In genomic region chr1:166489670-166490436, GRCh38 we compare ENCODE assay signal across 2 cellular contexts.
TF ChIP-seq lines count a peak whose summit lies in the region.

No MANE protein-coding gene starts in this region.

TF ChIP-seq in IMR-90, 13 proteins besides CTCF, POLR2A, EP300 and RAD21:
- no peak for TF ChIP-seq BHLHE40 (IDR thresholded peaks at IDR 0.05; ENCODE audit: low read depth, low read length)

TF ChIP-seq in GM12878, 131 proteins besides CTCF, POLR2A, EP300 and RAD21 (continues in another document):
- TF ChIP-seq ZNF217 (IDR thresholded peaks at IDR 0.05) (no peak), HDAC2 (IDR thresholded peaks at IDR 0.05) (no peak), TBL1XR1 (IDR thresholded peaks at IDR 0.05; ENCODE audit: low read depth, low read length) (no peak), POU2F2 (IDR thresholded peaks at IDR 0.05; ENCODE audit: borderline replicate concordance, low read depth, low read length) (no peak), NFYA (IDR thresholded peaks at IDR 0.05; ENCODE audit: borderline replicate concordance, low read depth, low read length) (no peak), BMI1 (IDR thresholded peaks at IDR 0.05; ENCODE audit: borderline replicate concordance) (no peak), CHD4 (IDR thresholded peaks at IDR 0.05) (no peak), USF1 (IDR thresholded peaks at IDR 0.05; ENCODE audit: borderline replicate concordance, extremely low read length, insufficient read depth, low read depth, low read length) (no peak), EED (IDR thresholded peaks at IDR 0.05; ENCODE audit: low read depth) (no peak), CHD1 (IDR thresholded peaks at IDR 0.05; ENCODE audit: low read depth, low read length) (no peak), ATF2 (IDR thresholded peaks at IDR 0.05; ENCODE audit: low read length) (0 out of 2 replicates have a peak, but pooled peaks have one; percentile 47), ZSCAN29 (IDR thresholded peaks at IDR 0.05) (no peak), RUNX3 (IDR thresholded peaks at IDR 0.05; ENCODE audit: low read length) (no peak), ZNF24 (IDR thresholded peaks at IDR 0.05) (no peak), MLLT1 (IDR thresholded peaks at IDR 0.05) (0 out of 2 replicates have a peak, but pooled peaks have one; percentile 21), KLF5 (IDR thresholded peaks at IDR 0.05; ENCODE audit: partially characterized antibody) (no peak), ZZZ3 (IDR thresholded peaks at IDR 0.05; ENCODE audit: control insufficient read depth, insufficient read length, low read depth) (no peak), STAT3 (IDR thresholded peaks at IDR 0.05; ENCODE audit: low read depth, low read length) (no peak), HDGF (IDR thresholded peaks at IDR 0.05) (0 out of 2 replicates have a peak, but pooled peaks have one; percentile 27), HCFC1 (IDR thresholded peaks at IDR 0.05; ENCODE audit: low read length) (no peak), E4F1 (IDR thresholded peaks at IDR 0.05; ENCODE audit: borderline replicate concordance, partially characterized antibody) (no peak), JUNB (IDR thresholded peaks at IDR 0.05) (peak; percentile 53), ATF7 (IDR thresholded peaks at IDR 0.05; ENCODE audit: low read depth) (peak; percentile 89), FOXM1 (IDR thresholded peaks at IDR 0.05; ENCODE audit: low read depth, low read length) (no peak), EZH2 (IDR thresholded peaks at IDR 0.05; ENCODE audit: borderline replicate concordance, control insufficient read depth, low read depth, low read length) (no peak), MXI1 (IDR thresholded peaks at IDR 0.05; ENCODE audit: low read depth, low read length) (no peak), GATAD2B (conservative IDR thresholded peaks at IDR 0.05; ENCODE audit: low read depth) (no peak), ESRRA (IDR thresholded peaks at IDR 0.05; ENCODE audit: low read length) (no peak), KDM1A (IDR thresholded peaks at IDR 0.05; ENCODE audit: borderline replicate concordance) (no peak), CEBPB (IDR thresholded peaks at IDR 0.05; ENCODE audit: borderline replicate concordance in 1 of 2, low read depth in 2 of 2, low read length in 2 of 2) (no peak), RCOR1 (conservative IDR thresholded peaks at IDR 0.05; ENCODE audit: low read depth, low read length) (no peak), EGR1 (IDR thresholded peaks at IDR 0.05; ENCODE audit: borderline replicate concordance in 1 of 2, low read depth in 2 of 2, low read length in 2 of 2) (no peak), CREB1 (IDR thresholded peaks at IDR 0.05; ENCODE audit: low read depth) (no peak), BHLHE40 (IDR thresholded peaks at IDR 0.05; ENCODE audit: borderline replicate concordance in 1 of 2, low read depth in 2 of 2, low read length in 1 of 2) (no peak), SMAD5 (IDR thresholded peaks at IDR 0.05; ENCODE audit: low read depth) (no peak), ASH2L (IDR thresholded peaks at IDR 0.05; ENCODE audit: borderline replicate concordance, low read depth) (0 out of 2 replicates have a peak, but pooled peaks have one; percentile 27), BRCA1 (IDR thresholded peaks at IDR 0.05; ENCODE audit: low read depth, low read length) (no peak), PAX8 (IDR thresholded peaks at IDR 0.05) (no peak), RBBP5 (conservative IDR thresholded peaks at IDR 0.05) (no peak), RAD51 (IDR thresholded peaks at IDR 0.05) (no peak), SUPT20H (IDR thresholded peaks at IDR 0.05; ENCODE audit: borderline replicate concordance, control insufficient read depth, low read depth, low read length) (no peak), RELA (IDR thresholded peaks at IDR 0.05; ENCODE audit: borderline replicate concordance, partially characterized antibody) (no peak), TCF3 (IDR thresholded peaks at IDR 0.05; ENCODE audit: borderline replicate concordance, insufficient read depth, low read depth, low read length) (no peak), ZBTB33 (IDR thresholded peaks at IDR 0.05) (no peak), SMARCA5 (IDR thresholded peaks at IDR 0.05) (no peak), MEF2B (IDR thresholded peaks at IDR 0.05; ENCODE audit: partially characterized antibody, poor library complexity, severe bottlenecking) (no peak), SREBF2 (IDR thresholded peaks at IDR 0.05; ENCODE audit: low read length) (no peak), ZBED1 (IDR thresholded peaks at IDR 0.05; ENCODE audit: borderline replicate concordance) (no peak)
- TF ChIP-seq, protein P1, sequence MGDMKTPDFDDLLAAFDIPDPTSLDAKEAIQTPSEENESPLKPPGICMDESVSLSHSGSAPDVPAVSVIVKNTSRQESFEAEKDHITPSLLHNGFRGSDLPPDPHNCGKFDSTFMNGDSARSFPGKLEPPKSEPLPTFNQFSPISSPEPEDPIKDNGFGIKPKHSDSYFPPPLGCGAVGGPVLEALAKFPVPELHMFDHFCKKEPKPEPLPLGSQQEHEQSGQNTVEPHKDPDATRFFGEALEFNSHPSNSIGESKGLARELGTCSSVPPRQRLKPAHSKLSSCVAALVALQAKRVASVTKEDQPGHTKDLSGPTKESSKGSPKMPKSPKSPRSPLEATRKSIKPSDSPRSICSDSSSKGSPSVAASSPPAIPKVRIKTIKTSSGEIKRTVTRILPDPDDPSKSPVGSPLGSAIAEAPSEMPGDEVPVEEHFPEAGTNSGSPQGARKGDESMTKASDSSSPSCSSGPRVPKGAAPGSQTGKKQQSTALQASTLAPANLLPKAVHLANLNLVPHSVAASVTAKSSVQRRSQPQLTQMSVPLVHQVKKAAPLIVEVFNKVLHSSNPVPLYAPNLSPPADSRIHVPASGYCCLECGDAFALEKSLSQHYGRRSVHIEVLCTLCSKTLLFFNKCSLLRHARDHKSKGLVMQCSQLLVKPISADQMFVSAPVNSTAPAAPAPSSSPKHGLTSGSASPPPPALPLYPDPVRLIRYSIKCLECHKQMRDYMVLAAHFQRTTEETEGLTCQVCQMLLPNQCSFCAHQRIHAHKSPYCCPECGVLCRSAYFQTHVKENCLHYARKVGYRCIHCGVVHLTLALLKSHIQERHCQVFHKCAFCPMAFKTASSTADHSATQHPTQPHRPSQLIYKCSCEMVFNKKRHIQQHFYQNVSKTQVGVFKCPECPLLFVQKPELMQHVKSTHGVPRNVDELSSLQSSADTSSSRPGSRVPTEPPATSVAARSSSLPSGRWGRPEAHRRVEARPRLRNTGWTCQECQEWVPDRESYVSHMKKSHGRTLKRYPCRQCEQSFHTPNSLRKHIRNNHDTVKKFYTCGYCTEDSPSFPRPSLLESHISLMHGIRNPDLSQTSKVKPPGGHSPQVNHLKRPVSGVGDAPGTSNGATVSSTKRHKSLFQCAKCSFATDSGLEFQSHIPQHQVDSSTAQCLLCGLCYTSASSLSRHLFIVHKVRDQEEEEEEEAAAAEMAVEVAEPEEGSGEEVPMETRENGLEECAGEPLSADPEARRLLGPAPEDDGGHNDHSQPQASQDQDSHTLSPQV (IDR thresholded peaks at IDR 0.05) = no peak
- TF ChIP-seq, protein P2, sequence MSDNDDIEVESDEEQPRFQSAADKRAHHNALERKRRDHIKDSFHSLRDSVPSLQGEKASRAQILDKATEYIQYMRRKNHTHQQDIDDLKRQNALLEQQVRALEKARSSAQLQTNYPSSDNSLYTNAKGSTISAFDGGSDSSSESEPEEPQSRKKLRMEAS (IDR thresholded peaks at IDR 0.05; ENCODE audit: low read depth, low read length) = no peak; the same call in 1 of the 2 replicates
- TF ChIP-seq, protein P3, sequence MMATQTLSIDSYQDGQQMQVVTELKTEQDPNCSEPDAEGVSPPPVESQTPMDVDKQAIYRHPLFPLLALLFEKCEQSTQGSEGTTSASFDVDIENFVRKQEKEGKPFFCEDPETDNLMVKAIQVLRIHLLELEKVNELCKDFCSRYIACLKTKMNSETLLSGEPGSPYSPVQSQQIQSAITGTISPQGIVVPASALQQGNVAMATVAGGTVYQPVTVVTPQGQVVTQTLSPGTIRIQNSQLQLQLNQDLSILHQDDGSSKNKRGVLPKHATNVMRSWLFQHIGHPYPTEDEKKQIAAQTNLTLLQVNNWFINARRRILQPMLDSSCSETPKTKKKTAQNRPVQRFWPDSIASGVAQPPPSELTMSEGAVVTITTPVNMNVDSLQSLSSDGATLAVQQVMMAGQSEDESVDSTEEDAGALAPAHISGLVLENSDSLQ (IDR thresholded peaks at IDR 0.05) = no peak
- TF ChIP-seq, protein P4, sequence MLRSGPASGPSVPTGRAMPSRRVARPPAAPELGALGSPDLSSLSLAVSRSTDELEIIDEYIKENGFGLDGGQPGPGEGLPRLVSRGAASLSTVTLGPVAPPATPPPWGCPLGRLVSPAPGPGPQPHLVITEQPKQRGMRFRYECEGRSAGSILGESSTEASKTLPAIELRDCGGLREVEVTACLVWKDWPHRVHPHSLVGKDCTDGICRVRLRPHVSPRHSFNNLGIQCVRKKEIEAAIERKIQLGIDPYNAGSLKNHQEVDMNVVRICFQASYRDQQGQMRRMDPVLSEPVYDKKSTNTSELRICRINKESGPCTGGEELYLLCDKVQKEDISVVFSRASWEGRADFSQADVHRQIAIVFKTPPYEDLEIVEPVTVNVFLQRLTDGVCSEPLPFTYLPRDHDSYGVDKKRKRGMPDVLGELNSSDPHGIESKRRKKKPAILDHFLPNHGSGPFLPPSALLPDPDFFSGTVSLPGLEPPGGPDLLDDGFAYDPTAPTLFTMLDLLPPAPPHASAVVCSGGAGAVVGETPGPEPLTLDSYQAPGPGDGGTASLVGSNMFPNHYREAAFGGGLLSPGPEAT (IDR thresholded peaks at IDR 0.05; ENCODE audit: low read depth) = no peak; the same call in 1 of the 2 replicates
- TF ChIP-seq, protein P5, sequence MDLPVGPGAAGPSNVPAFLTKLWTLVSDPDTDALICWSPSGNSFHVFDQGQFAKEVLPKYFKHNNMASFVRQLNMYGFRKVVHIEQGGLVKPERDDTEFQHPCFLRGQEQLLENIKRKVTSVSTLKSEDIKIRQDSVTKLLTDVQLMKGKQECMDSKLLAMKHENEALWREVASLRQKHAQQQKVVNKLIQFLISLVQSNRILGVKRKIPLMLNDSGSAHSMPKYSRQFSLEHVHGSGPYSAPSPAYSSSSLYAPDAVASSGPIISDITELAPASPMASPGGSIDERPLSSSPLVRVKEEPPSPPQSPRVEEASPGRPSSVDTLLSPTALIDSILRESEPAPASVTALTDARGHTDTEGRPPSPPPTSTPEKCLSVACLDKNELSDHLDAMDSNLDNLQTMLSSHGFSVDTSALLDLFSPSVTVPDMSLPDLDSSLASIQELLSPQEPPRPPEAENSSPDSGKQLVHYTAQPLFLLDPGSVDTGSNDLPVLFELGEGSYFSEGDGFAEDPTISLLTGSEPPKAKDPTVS (IDR thresholded peaks at IDR 0.05; ENCODE audit: low read depth, low read length) = no peak
